Comparison of ENCODE assay signal across 24 cellular contexts in genomic region chr9:109182550-109182939, GRCh38. TPM values are rescaled to one million over a fixed set of nuclear protein-coding genes. Genes with fewer than 3 reads are reported as not detected.
DNase-seq lines count a peak whose midpoint lies in the region; ATAC-seq, FAIRE-seq and TF ChIP-seq lines count a peak whose summit lies in the region.
"Had no signal": no experiment of that assay in that cellular context is flagged by ENCODE, and none has a peak within 500 bp of the region (broad histone marks: within the 10 kb centered on the region; RNA-seq: fewer than 3 reads in every experiment).

No MANE protein-coding gene starts in this region.

- TF ChIP-seq POLR2A in H1 (IDR thresholded peaks at IDR 0.05; ENCODE audit: control extremely low read depth in 1 of 2, low read depth in 2 of 2, low read length in 2 of 2) (no peak), gastrocnemius medialis (IDR thresholded peaks at IDR 0.05) (no peak)

- no peaks in the 10 kb centered on the region for H3K9me2 ChIP-seq in GM23338 (ENCODE audit: insufficient read depth)

- H3K9ac ChIP-seq in H1 (replicated peaks in 1 of 4; ENCODE audit: extremely low read depth in 1 of 4, low read depth in 3 of 4, low read length in 3 of 4), result no peak overlapping the region
- H3K9ac ChIP-seq: BLaER1 had no signal

- H3F3A ChIP-seq in GM23338 (replicated peaks; ENCODE audit: low read depth), result no peaks in the 10 kb centered on the region

- ATAC-seq in GM23338, result no peak
- no peak for ATAC-seq in WTC11
- no peak for ATAC-seq in gastrocnemius medialis
- ATAC-seq in Right ventricle myocardium inferior, result no peak

- no peak overlapping the region for H3K4ac ChIP-seq in H1 (replicated peaks; ENCODE audit: insufficient read length, low read depth, low read length)

- H2AK5ac ChIP-seq in H1 (ENCODE audit: low read depth, low read length), result no peak overlapping the region

- POLR2A ChIA-PET in WTC11 (lab: Charles Lee), result interaction anchor here (0.6 to 1.3 kb wide), 3 partner anchors 16 to 228 kb away, joined by 3 to 9 read pairs (median 5); partner anchors contain the start of gene FRRS1L
- POLR2A ChIA-PET in H1 (lab: Charles Lee; ENCODE audit: partially characterized antibody), result no interaction called here

- H3K27me3 ChIP-seq in GM23338 (ENCODE audit: insufficient read depth) (no peaks in the 10 kb centered on the region), H1 (replicated peaks in 1 of 4; ENCODE audit: control insufficient read depth in 3 of 4, extremely low read depth in 1 of 4, insufficient read depth in 3 of 4, low read length in 3 of 4) (no peaks in the 10 kb centered on the region), gastrocnemius medialis (no peaks in the 10 kb centered on the region)
- H3K27me3 ChIP-seq: BE2C, BLaER1 had no signal

- H3K27me3 Mint-ChIP-seq in GM23338 (ENCODE audit: insufficient read depth, low read depth, poor library complexity) (peaks cover 2% of the 10 kb centered on the region), WTC11 (ENCODE audit: low read depth) (no peaks in the 10 kb centered on the region)

- H3K36me3 Mint-ChIP-seq in GM23338 (ENCODE audit: low read depth) (no peaks in the 10 kb centered on the region), WTC11 (no peaks in the 10 kb centered on the region)
- H3K36me3 Mint-ChIP-seq: CD14-positive monocyte; CD4-positive, alpha-beta memory T cell; CD4-positive, CD25-positive, alpha-beta regulatory T cell; CD8-positive, alpha-beta memory T cell had no signal

- H3K79me2 ChIP-seq in GM23338 (replicated peaks; ENCODE audit: insufficient read depth), result no peaks in the 10 kb centered on the region
- H3K79me2 ChIP-seq in H1 (ENCODE audit: control insufficient read depth in 1 of 2, insufficient read depth in 2 of 2, low read length in 2 of 2), result no peaks in the 10 kb centered on the region

- H3K4me3 ChIP-seq in GM23338, result no peak overlapping the region
- no peak overlapping the region for H3K4me3 ChIP-seq in H1 (ENCODE audit: extremely low read depth in 1 of 4, insufficient read depth in 2 of 4, low read depth in 3 of 4, low read length in 4 of 4)
- H3K4me3 ChIP-seq in gastrocnemius medialis, result no peak overlapping the region
- H3K4me3 ChIP-seq: BLaER1, GM12878 had no signal

- H2AFZ ChIP-seq in GM23338 (peak overlapping the region; percentile 81), H1 (ENCODE audit: low read length) (no peak overlapping the region)

- H4K8ac ChIP-seq in H1 (ENCODE audit: extremely low read depth, insufficient read depth, low read length), result 0 out of 2 replicates have a peak overlapping the region, but pooled peaks have one; percentile 7

- H2BK20ac ChIP-seq in H1 (ENCODE audit: low read length), result no peak overlapping the region

- FAIRE-seq in H1 (lab: Jason Lieb, UNC) (no peak), urothelium cell line (lab: Jason Lieb, UNC) (no peak)
- FAIRE-seq: A204.1, GM12878, GM12892, GM18507 had no signal

- H2BK5ac ChIP-seq in H1 (ENCODE audit: low read depth, low read length), result no peak overlapping the region

- no peak for TF ChIP-seq CTCF in GM23338 (conservative IDR thresholded peaks at IDR 0.05; ENCODE audit: low read depth in 2 of 2)
- TF ChIP-seq CTCF in WTC11 (IDR thresholded peaks at IDR 0.05), result no peak
- TF ChIP-seq CTCF in H1 (IDR thresholded peaks at IDR 0.05; ENCODE audit: control extremely low read depth in 1 of 3, insufficient read depth in 1 of 3, low read depth in 1 of 3, low read length in 3 of 3), result no peak
- no peak for TF ChIP-seq CTCF in gastrocnemius medialis (IDR thresholded peaks at IDR 0.05 in 4 of 5, conservative IDR thresholded peaks at IDR 0.05 in 1 of 5)

- DNase-seq in GM23338 (ENCODE audit: low spot score) (no peak), NCI-H69 (lab: John Stamatoyannopoulos, UW) (peak; percentile 32), WTC11 (ENCODE audit: low spot score) (no peak), H1 (ENCODE audit: low read depth in 1 of 2, low spot score in 2 of 2) (no peak), gastrocnemius medialis (no peak), germinal center (ENCODE audit: low spot score) (no peak), Right ventricle myocardium inferior (ENCODE audit: missing footprints) (no peak), urothelium cell line (ENCODE audit: low spot score) (no peak)
- DNase-seq: 8988T; CD4-positive, alpha-beta memory T cell; CD4-positive, CD25-positive, alpha-beta regulatory T cell; CD8-positive, alpha-beta memory T cell; DMS153; DND-41; GDM1 had no signal

- H3K4me1 ChIP-seq in GM23338 (ENCODE audit: insufficient read depth) (no peaks in the 10 kb centered on the region), H1 (replicated peaks in 1 of 4; ENCODE audit: control insufficient read depth in 3 of 4, insufficient read depth in 4 of 4, low read length in 3 of 4) (0 out of 7 replicates have a peak, but pooled peaks cover 0 to 2% (median 0%) of the 10 kb centered on the region in 4 experiments), gastrocnemius medialis (no peaks in the 10 kb centered on the region)
- H3K4me1 ChIP-seq: BE2C had no signal

- intact Hi-C loops in gastrocnemius medialis (cut with DNase I; ENCODE audit: low total_unique reads) (loop anchor here (2.0 kb wide), 1 partner anchor 138 kb away; the partner anchor contains the start of gene EPB41L4B), Right ventricle myocardium inferior (cut with DNase I) (loop anchor here (5.0 kb wide), 1 partner anchor 135 kb away; no protein-coding TSS in a partner anchor)

- no peak for TF ChIP-seq RAD21 in H1 (IDR thresholded peaks at IDR 0.05 in 1 of 2, conservative IDR thresholded peaks at IDR 0.05 in 1 of 2; ENCODE audit: low read depth in 2 of 2, low read length in 2 of 2)

- no peak overlapping the region for H2BK120ac ChIP-seq in H1 (replicated peaks; ENCODE audit: low read depth, low read length)

- no peak overlapping the region for H3K56ac ChIP-seq in H1 (replicated peaks; ENCODE audit: insufficient read length, low read depth, low read length)

- no peak overlapping the region for H3K23ac ChIP-seq in H1 (ENCODE audit: insufficient read length)

- CTCF ChIA-PET in WTC11 (lab: Charles Lee) (interaction anchor here (0.6 to 2.8 kb wide), 36 partner anchors 9 to 287 kb away, joined by 3 to 58 read pairs (median 4); partner anchors contain the start of gene FRRS1L), H1 (lab: Charles Lee; ENCODE audit: partially characterized antibody) (interaction anchor here (0.6 to 3.4 kb wide), 41 partner anchors 9 to 363 kb away, joined by 3 to 36 read pairs (median 6); partner anchors contain the start of genes EPB41L4B and FRRS1L)

- H3K27ac Mint-ChIP-seq in GM23338 (no peak overlapping the region), WTC11 (no peak overlapping the region)
- H3K27ac Mint-ChIP-seq: CD14-positive monocyte; CD4-positive, alpha-beta memory T cell; CD4-positive, CD25-positive, alpha-beta regulatory T cell had no signal

- H4K91ac ChIP-seq in H1 (replicated peaks; ENCODE audit: insufficient read length, low read length), result no peak overlapping the region

- H3K36me3 ChIP-seq in GM23338 (ENCODE audit: insufficient read depth), result no peaks in the 10 kb centered on the region
- no peaks in the 10 kb centered on the region for H3K36me3 ChIP-seq in H1 (ENCODE audit: control insufficient read depth in 2 of 4, insufficient read depth in 4 of 4, low read length in 3 of 4)
- H3K36me3 ChIP-seq in gastrocnemius medialis, result no peaks in the 10 kb centered on the region
- H3K36me3 ChIP-seq: BE2C, BLaER1 had no signal

- no peak overlapping the region for H3K4me2 ChIP-seq in GM23338
- H3K4me2 ChIP-seq in H1 (ENCODE audit: insufficient read depth in 1 of 2, low read depth in 2 of 2, low read length in 2 of 2), result no peak overlapping the region
- H3K4me2 ChIP-seq: BLaER1 had no signal

- no peaks in the 10 kb centered on the region; the same call in 1 of the 2 replicates for H3K23me2 ChIP-seq in H1 (ENCODE audit: low read depth, low read length)

- H4K20me1 ChIP-seq in GM23338 (replicated peaks; ENCODE audit: insufficient read depth) (no peaks in the 10 kb centered on the region), H1 (replicated peaks in 1 of 2; ENCODE audit: control insufficient read depth in 1 of 2, insufficient read depth in 2 of 2, low read length in 2 of 2) (no peaks in the 10 kb centered on the region)
- H4K20me1 ChIP-seq: BLaER1 had no signal

- H2BK15ac ChIP-seq in H1 (ENCODE audit: low read length), result no peak overlapping the region

- no peak overlapping the region for H3K18ac ChIP-seq in H1 (ENCODE audit: extremely low read depth, low read length)

- H3K4me3 Mint-ChIP-seq in GM23338, result no peak overlapping the region
- no peak overlapping the region for H3K4me3 Mint-ChIP-seq in WTC11
- H3K4me3 Mint-ChIP-seq: CD14-positive monocyte; CD4-positive, alpha-beta memory T cell; CD8-positive, alpha-beta memory T cell had no signal

- H3K9me3 ChIP-seq in H1 (ENCODE audit: insufficient read depth in 2 of 2, low read depth in 1 of 2, low read length in 1 of 2) (no peaks in the 10 kb centered on the region), gastrocnemius medialis (no peaks in the 10 kb centered on the region)
- H3K9me3 ChIP-seq: BE2C, BLaER1 had no signal

- no peak overlapping the region for H2BK12ac ChIP-seq in H1 (ENCODE audit: low read depth, low read length)

- in situ Hi-C loops in gastrocnemius medialis (cut with MboI; ENCODE audit: low sequenced_read_pairs in 4 of 4), result no loop called here

- WGBS in H1 (ENCODE audit: extremely low coverage in 1 of 2, insufficient coverage in 1 of 2, insufficient read length in 1 of 2, insufficient replicate concordance in 2 of 2, low coverage in 1 of 2, low lambda C conversion rate in 2 of 2, missing lambda C conversion rate in 1 of 2), 2 experiments, result 92% methylated on average over 9 of the region's 9 CpGs; no CpG with 5 or more reads in 1 of the 2 experiments

- no peak overlapping the region for H4K5ac ChIP-seq in H1 (ENCODE audit: insufficient read length, low read depth, low read length)

- H3K27ac ChIP-seq in GM23338 (ENCODE audit: low read depth) (no peak overlapping the region), H1 (ENCODE audit: low read depth, low read length) (no peak overlapping the region), gastrocnemius medialis (no peak overlapping the region)
- H3K27ac ChIP-seq: BLaER1 had no signal

- H3K9me3 Mint-ChIP-seq in GM23338 (no peaks in the 10 kb centered on the region), WTC11 (no peaks in the 10 kb centered on the region)
- H3K9me3 Mint-ChIP-seq: CD4-positive, alpha-beta memory T cell; CD8-positive, alpha-beta memory T cell had no signal

- peaks cover 4% of the 10 kb centered on the region; the same call in 1 of the 3 replicates for H3K4me1 Mint-ChIP-seq in GM23338
- H3K4me1 Mint-ChIP-seq in WTC11, result peaks cover 3% of the 10 kb centered on the region; the same call in 1 of the 2 replicates
- H3K4me1 Mint-ChIP-seq: CD14-positive monocyte had no signal

- TF ChIP-seq EP300 in H1 (IDR thresholded peaks at IDR 0.05; ENCODE audit: borderline replicate concordance in 1 of 2, low read depth in 2 of 2, low read length in 2 of 2), result no peak

- no peaks in the 10 kb centered on the region for H3K79me1 ChIP-seq in H1 (ENCODE audit: low read depth, low read length)

- H3K14ac ChIP-seq in H1 (ENCODE audit: insufficient read length), result no peak overlapping the region

RNA-seq across cellular contexts. Expression of gene FRRS1L, which starts 15.5 kb away (rescaled TPM):
- 0.78 and 1.1 TPM in 2 replicates for total RNA-seq in GM23338 (2014; rRNA removed; shearing (Covaris generic))
- polyA plus RNA-seq in GM23338 (2016; fragmentation: Nextera tagmentation; extraction: Ambion mirVana) (0.37 and 0.54 TPM in 2 replicates), H1 (2011; rRNA removed) (0.66 and 1.0 TPM in 2 replicates)
- total RNA-seq in WTC11 (2021) (0.71 to 1.1 TPM (median 1.0 TPM) in 3 replicates), gastrocnemius medialis (under 1 TPM in 1 of 4 donors, not detected in 3; 0.02 TPM), Right ventricle myocardium inferior (1.8 TPM)
- 2.1 and 2.2 TPM in 2 replicates for total RNA-seq in H1 (2021; fragmentation: NEBNext Ultra II Directional; extraction: Animal tissue kit (Norgen Biotek cat#: 25700))
- 0.62 TPM for polyA plus RNA-seq in H1 (2011; cell fraction: cytosol; rRNA removed)
- polyA plus RNA-seq in H1 (2011; cell fraction: nucleus; rRNA removed), result 0.63 TPM
- 0.64 to 1.2 TPM (median 1.1 TPM) in 4 replicates for polyA plus RNA-seq in H1 (2012, experiment 1 of 2)
- 1.0 TPM for polyA plus RNA-seq in H1 (2012, experiment 2 of 2)
- 0.53 TPM for polyA plus RNA-seq in H1 (2013, experiment 1 of 2)
- 0.55 TPM for polyA plus RNA-seq in H1 (2013, experiment 2 of 2)
- polyA minus RNA-seq in H1 (2011; rRNA and poly(A)+ RNA removed), result 0.85 and 3.1 TPM in 2 replicates
- 0.59 TPM for polyA minus RNA-seq in H1 (2011; cell fraction: cytosol; rRNA and poly(A)+ RNA removed)
- 1.6 TPM for polyA minus RNA-seq in H1 (2011; cell fraction: nucleus; rRNA and poly(A)+ RNA removed)
- total RNA-seq: CD4-positive, alpha-beta memory T cell; CD4-positive, CD25-positive, alpha-beta regulatory T cell; CD8-positive, alpha-beta memory T cell; Daoy; G401; GM12878 had no signal
- polyA plus RNA-seq: CD14-positive monocyte; CD4-positive, alpha-beta memory T cell; CD4-positive, CD25-positive, alpha-beta regulatory T cell; CD8-positive, alpha-beta memory T cell; GM12878 had no signal
